Comparison of ENCODE assay signal across 1 cellular context in the genomic region with DNA sequence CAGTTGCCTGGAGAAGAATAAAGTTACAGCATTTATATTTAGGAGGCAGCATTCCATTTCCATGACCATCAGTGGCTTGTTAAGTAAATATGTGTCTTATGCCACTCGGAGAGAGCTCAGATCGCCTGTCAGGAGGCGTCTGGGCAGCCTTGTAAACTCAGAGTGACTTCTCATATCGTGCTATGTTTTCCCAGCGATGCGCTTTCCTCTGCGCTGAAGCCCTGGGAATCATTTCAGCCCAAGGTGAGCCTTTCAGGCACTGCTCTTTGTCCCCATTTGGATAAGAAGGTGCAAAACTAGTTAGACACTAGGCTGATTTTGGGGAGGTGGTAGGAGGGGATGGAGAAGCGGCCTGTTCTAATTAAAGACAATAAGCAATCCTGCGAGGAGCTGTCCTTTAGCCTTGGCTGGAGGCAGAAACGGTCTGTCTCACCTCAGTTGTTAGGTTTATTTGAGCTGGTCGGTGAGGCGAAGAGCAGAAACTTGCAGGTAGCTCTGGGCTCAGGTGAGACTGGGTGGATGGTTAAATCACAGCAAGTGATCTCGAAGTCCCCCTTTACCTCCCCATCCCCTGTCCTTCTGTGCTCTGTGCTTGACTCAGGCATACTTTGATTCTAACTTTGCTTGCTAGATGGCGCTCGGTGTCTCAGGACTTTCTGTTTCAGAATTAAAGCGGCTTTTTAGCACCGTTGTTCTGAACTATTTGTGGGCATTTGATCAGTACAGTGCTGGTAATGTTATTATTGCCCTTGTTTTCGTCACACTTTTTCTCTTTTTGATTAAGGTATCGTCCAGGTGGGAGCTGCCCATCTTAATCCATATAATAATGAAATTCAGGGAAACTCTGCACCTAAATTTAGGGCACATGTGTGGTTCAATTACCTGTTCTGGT.
TF ChIP-seq lines count a peak whose summit lies in the region.

No MANE protein-coding gene starts in this region.

TF ChIP-seq in SK-N-SH, 30 proteins besides CTCF, POLR2A, EP300 and RAD21 (continued from another document):
- TF ChIP-seq, protein P1, sequence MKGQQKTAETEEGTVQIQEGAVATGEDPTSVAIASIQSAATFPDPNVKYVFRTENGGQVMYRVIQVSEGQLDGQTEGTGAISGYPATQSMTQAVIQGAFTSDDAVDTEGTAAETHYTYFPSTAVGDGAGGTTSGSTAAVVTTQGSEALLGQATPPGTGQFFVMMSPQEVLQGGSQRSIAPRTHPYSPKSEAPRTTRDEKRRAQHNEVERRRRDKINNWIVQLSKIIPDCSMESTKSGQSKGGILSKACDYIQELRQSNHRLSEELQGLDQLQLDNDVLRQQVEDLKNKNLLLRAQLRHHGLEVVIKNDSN (IDR thresholded peaks at IDR 0.05; ENCODE audit: borderline replicate concordance, low read depth), result no peak
- TF ChIP-seq SMC3 (IDR thresholded peaks at IDR 0.05; ENCODE audit: low read depth, low read length), result peak; percentile 78
- no peak; the same call in 1 of the 2 replicates for TF ChIP-seq TCF12 (IDR thresholded peaks at IDR 0.05)
- TF ChIP-seq FOXM1 (IDR thresholded peaks at IDR 0.05; ENCODE audit: low read depth), result no peak
- TF ChIP-seq, protein P2, sequence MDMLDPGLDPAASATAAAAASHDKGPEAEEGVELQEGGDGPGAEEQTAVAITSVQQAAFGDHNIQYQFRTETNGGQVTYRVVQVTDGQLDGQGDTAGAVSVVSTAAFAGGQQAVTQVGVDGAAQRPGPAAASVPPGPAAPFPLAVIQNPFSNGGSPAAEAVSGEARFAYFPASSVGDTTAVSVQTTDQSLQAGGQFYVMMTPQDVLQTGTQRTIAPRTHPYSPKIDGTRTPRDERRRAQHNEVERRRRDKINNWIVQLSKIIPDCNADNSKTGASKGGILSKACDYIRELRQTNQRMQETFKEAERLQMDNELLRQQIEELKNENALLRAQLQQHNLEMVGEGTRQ (IDR thresholded peaks at IDR 0.05; ENCODE audit: borderline replicate concordance, low read depth, low read length), result no peak
- TF ChIP-seq FOSL2 (IDR thresholded peaks at IDR 0.05; ENCODE audit: borderline replicate concordance, low read depth), result no peak
- TF ChIP-seq FOXJ3 (CRISPR knock-in tag; IDR thresholded peaks at IDR 0.05), result no peak
- TF ChIP-seq, protein P3, sequence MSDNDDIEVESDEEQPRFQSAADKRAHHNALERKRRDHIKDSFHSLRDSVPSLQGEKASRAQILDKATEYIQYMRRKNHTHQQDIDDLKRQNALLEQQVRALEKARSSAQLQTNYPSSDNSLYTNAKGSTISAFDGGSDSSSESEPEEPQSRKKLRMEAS (IDR thresholded peaks at IDR 0.05; ENCODE audit: low read depth), result no peak
- TF ChIP-seq, protein P4, sequence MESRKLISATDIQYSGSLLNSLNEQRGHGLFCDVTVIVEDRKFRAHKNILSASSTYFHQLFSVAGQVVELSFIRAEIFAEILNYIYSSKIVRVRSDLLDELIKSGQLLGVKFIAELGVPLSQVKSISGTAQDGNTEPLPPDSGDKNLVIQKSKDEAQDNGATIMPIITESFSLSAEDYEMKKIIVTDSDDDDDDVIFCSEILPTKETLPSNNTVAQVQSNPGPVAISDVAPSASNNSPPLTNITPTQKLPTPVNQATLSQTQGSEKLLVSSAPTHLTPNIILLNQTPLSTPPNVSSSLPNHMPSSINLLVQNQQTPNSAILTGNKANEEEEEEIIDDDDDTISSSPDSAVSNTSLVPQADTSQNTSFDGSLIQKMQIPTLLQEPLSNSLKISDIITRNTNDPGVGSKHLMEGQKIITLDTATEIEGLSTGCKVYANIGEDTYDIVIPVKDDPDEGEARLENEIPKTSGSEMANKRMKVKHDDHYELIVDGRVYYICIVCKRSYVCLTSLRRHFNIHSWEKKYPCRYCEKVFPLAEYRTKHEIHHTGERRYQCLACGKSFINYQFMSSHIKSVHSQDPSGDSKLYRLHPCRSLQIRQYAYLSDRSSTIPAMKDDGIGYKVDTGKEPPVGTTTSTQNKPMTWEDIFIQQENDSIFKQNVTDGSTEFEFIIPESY (IDR thresholded peaks at IDR 0.05; ENCODE audit: borderline replicate concordance, low read depth), result no peak
- 0 out of 2 replicates have a peak, but pooled peaks have one; percentile 16 for TF ChIP-seq JUND (IDR thresholded peaks at IDR 0.05)
- no peak for TF ChIP-seq TEAD4 (IDR thresholded peaks at IDR 0.05; ENCODE audit: borderline replicate concordance, insufficient read depth)
